ENCODE assay signal across 20 cellular contexts in genomic region chr9:123346026-123346425, GRCh38. TPM values are rescaled to one million over a fixed set of nuclear protein-coding genes. Genes with fewer than 3 reads are reported as not detected.
DNase-seq lines count a peak whose midpoint lies in the region; ATAC-seq and TF ChIP-seq lines count a peak whose summit lies in the region.
"Had no signal": no experiment of that assay in that cellular context is flagged by ENCODE, and none has a peak within 500 bp of the region (broad histone marks: within the 10 kb centered on the region; RNA-seq: fewer than 3 reads in every experiment).

No MANE protein-coding gene starts in this region.

- H3K36me3 Mint-ChIP-seq in mesothelial cell of epicardium = no peaks in the 10 kb centered on the region
- H3K36me3 Mint-ChIP-seq: natural killer cell, T-cell had no signal

- peaks cover 21% of the 10 kb centered on the region for H3K4me1 Mint-ChIP-seq in mesothelial cell of epicardium

- no peak for TF ChIP-seq CTCF in A673 (conservative IDR thresholded peaks at IDR 0.05; ENCODE audit: low read depth, low read length)
- no peak for TF ChIP-seq CTCF in SU-DHL-6 (IDR thresholded peaks at IDR 0.05; ENCODE audit: insufficient read depth, low read length, poor library complexity, severe bottlenecking)
- no peak for TF ChIP-seq CTCF in mesothelial cell of epicardium (IDR thresholded peaks at IDR 0.05; ENCODE audit: unreplicated experiment)
- TF ChIP-seq CTCF in brain microvascular endothelial cell (IDR thresholded peaks at IDR 0.05; ENCODE audit: low read depth, low read length, missing control alignments) = no peak

- H3K4me1 ChIP-seq in A673 (ENCODE audit: insufficient read depth, low read length, poor library complexity, severe bottlenecking) = peaks cover 72% of the 10 kb centered on the region
- H3K4me1 ChIP-seq: HAP-1 had no signal

- H3K4me3 ChIP-seq in A673 (ENCODE audit: low read depth, low read length, poor library complexity, severe bottlenecking) (no peak overlapping the region), SU-DHL-6 (ENCODE audit: insufficient read depth, low read length, poor library complexity, severe bottlenecking) (no peak overlapping the region), brain microvascular endothelial cell (ENCODE audit: low read depth, low read length) (no peak overlapping the region)
- H3K4me3 ChIP-seq: HAP-1, smooth muscle cell had no signal

- H3K36me3 ChIP-seq in A673 (ENCODE audit: insufficient read depth, low read length, poor library complexity, severe bottlenecking) (no peaks in the 10 kb centered on the region), SU-DHL-6 (ENCODE audit: low read length) (no peaks in the 10 kb centered on the region), brain microvascular endothelial cell (replicated peaks) (no peaks in the 10 kb centered on the region)
- H3K36me3 ChIP-seq: HAP-1 had no signal

- no peak for ATAC-seq in sciatic nerve
- ATAC-seq: natural killer cell, T-cell had no signal

- peak overlapping the region; percentile 40 for H2AFZ ChIP-seq in SU-DHL-6 (ENCODE audit: low read depth, low read length, severe bottlenecking)

- POLR2A ChIA-PET in A673 (lab: Charles Lee; ENCODE audit: low non-redundant PET) = no interaction called here

- no peak overlapping the region for H3K4me3 Mint-ChIP-seq in mesothelial cell of epicardium
- H3K4me3 Mint-ChIP-seq: activated CD4-positive, alpha-beta T cell treated with anti-CD3 and anti-CD28 coated beads, Interleukin-2, amount 10 ng/mL, durations not matched to agents 7 days and 5 days; natural killer cell; T-cell had no signal

- H3K27me3 ChIP-seq in A673 (replicated peaks; ENCODE audit: insufficient read depth, low read depth, low read length, poor library complexity) = no peaks in the 10 kb centered on the region
- no peaks in the 10 kb centered on the region for H3K27me3 ChIP-seq in SU-DHL-6 (ENCODE audit: low read length)
- H3K27me3 ChIP-seq in brain microvascular endothelial cell (replicated peaks) = peaks cover 3% of the 10 kb centered on the region

- H3K9me3 Mint-ChIP-seq in mesothelial cell of epicardium = no peaks in the 10 kb centered on the region
- H3K9me3 Mint-ChIP-seq: activated CD4-positive, alpha-beta T cell treated with anti-CD3 and anti-CD28 coated beads, Interleukin-2, amount 10 ng/mL, durations not matched to agents 7 days and 5 days; natural killer cell; T-cell had no signal

- H3F3A ChIP-seq in SU-DHL-6 (ENCODE audit: insufficient read depth) = peaks cover 69% of the 10 kb centered on the region

- CTCF ChIA-PET in A673 (lab: Charles Lee) = no interaction called here

- H3K27ac ChIP-seq in A673 (ENCODE audit: low read depth, low read length, poor library complexity, severe bottlenecking) = peak overlapping the region; percentile 73
- peak overlapping the region; percentile 94 for H3K27ac ChIP-seq in SU-DHL-6 (ENCODE audit: low read depth, low read length)
- H3K27ac ChIP-seq in brain microvascular endothelial cell = no peak overlapping the region

- no peaks in the 10 kb centered on the region for H3K79me2 ChIP-seq in SU-DHL-6 (ENCODE audit: insufficient read depth, low read length)

- intact Hi-C loops in A673 (cut with micrococcal nuclease; ENCODE audit: unreplicated experiment) (loop anchor here (5.0 kb wide), 1 partner anchor 354 kb away; no protein-coding TSS in a partner anchor), sciatic nerve (cut with DNase I) (no loop called here)

- peak overlapping the region; percentile 29 for H3K9ac ChIP-seq in SU-DHL-6 (ENCODE audit: low read length)

- peak overlapping the region; percentile 40 for H3K4me2 ChIP-seq in SU-DHL-6 (ENCODE audit: low read depth, low read length, poor library complexity, severe bottlenecking)
- H3K4me2 ChIP-seq: smooth muscle cell had no signal

- in situ Hi-C loops in brain microvascular endothelial cell (cut with HindIII; ENCODE audit: low pct_ligation_motif_present, low sequenced_read_pairs) = loop anchor here (25.0 kb wide), 1 partner anchor 234 kb away; no protein-coding TSS in a partner anchor

- BruUV-seq in A673 (replicated peaks; lab: Mats Ljungman, UMichigan) = no TSS peak

- peak overlapping the region; percentile 68 for H3K27ac Mint-ChIP-seq in mesothelial cell of epicardium
- H3K27ac Mint-ChIP-seq: activated CD4-positive, alpha-beta T cell treated with anti-CD3 and anti-CD28 coated beads, Interleukin-2, amount 10 ng/mL, durations not matched to agents 7 days and 5 days; natural killer cell; progenitor cell of endocrine pancreas; T-cell had no signal

- DNase-seq in A673 (ENCODE audit: low spot score) (no peak), COLO668 (lab: John Stamatoyannopoulos, UW; ENCODE audit: unreplicated experiment) (peak; percentile 17), mesothelial cell of epicardium (ENCODE audit: low spot score in 2 of 2, unreplicated experiment in 2 of 2) (no peak), sciatic nerve (ENCODE audit: low spot score) (no peak), brain microvascular endothelial cell (no peak), retina (no peak)
- DNase-seq: activated CD4-positive, alpha-beta T cell treated with anti-CD3 and anti-CD28 coated beads, Interleukin-2, amount 10 ng/mL, durations not matched to agents 7 days and 5 days; activated effector memory CD4-positive, alpha-beta T cell treated with Interleukin-2 at 50 U/mL for 16 hours; dermis blood vessel endothelial cell; natural killer cell; NCI-H1105 treated with DMSO at 0.1 percent for 48 hours; NCI-H226; substantia nigra; T-cell had no signal

- no peaks in the 10 kb centered on the region for H3K9me3 ChIP-seq in A673 (ENCODE audit: low read depth, low read length, poor library complexity, severe bottlenecking)
- H3K9me3 ChIP-seq in SU-DHL-6 (ENCODE audit: insufficient read depth, low read length) = no peaks in the 10 kb centered on the region
- H3K9me3 ChIP-seq: HAP-1 had no signal

- peaks cover 7% of the 10 kb centered on the region for H3K27me3 Mint-ChIP-seq in mesothelial cell of epicardium (ENCODE audit: low read depth)
- H3K27me3 Mint-ChIP-seq: T-cell had no signal

- H4K20me1 ChIP-seq in SU-DHL-6 (ENCODE audit: low read depth, low read length) = no peaks in the 10 kb centered on the region

- H3K9me2 ChIP-seq in SU-DHL-6 (replicated peaks; ENCODE audit: insufficient read depth, low read length) = no peaks in the 10 kb centered on the region

RNA-seq across cellular contexts. Expression of gene CRB2, which starts 10.0 kb away (rescaled TPM):
- total RNA-seq in A673 (2021) (0.47 and 0.55 TPM in 2 replicates), mesothelial cell of epicardium (35.1 to 43.0 TPM (median 41.0 TPM) in 3 replicates), sciatic nerve (0.58 TPM)
- total RNA-seq: activated CD4-positive, alpha-beta T cell treated with anti-CD3 and anti-CD28 coated beads, Interleukin-2, amount 10 ng/mL, durations not matched to agents 7 days and 5 days; bronchial epithelial cell; dermis blood vessel endothelial cell; lung microvascular endothelial cell; natural killer cell had no signal

Comparison
In these comparisons a context has a peak if more than half of its experiments do, and no peak if none do; other contexts are left out.
1. RNA of gene CRB2, which starts 10.0 kb away (total RNA-seq): 35.1 to 43.0 TPM in mesothelial cell of epicardium; 0.58 TPM in sciatic nerve (single experiment) and 0.47 to 0.55 TPM in A673; every median in the first group is over 10 times any median in the second.